In the genomic region with DNA sequence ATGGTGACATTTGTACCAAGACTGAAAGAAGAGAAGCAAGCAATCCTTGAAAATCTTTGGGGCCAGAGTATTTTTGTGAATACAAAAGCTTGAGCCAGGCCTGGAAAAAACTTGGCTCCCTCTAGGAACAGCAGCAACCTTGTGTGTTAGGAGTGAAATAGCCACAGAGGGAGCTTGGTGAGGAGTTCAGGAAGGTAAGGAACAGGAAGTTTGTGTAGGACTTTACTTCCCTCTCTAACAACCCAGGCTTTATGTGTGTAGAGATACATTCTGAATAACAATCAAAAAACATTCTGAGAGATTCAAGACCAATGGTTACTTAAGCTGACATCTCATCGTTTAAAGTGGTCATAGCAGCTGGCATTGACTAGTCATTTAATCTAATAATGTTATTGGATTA, we compare ENCODE assay signal across 1 cellular context.
TF ChIP-seq lines count a peak whose summit lies in the region.

No MANE protein-coding gene starts in this region.

TF ChIP-seq in neural cell, 6 proteins besides CTCF, POLR2A, EP300 and RAD21 (continued from another document):
- TF ChIP-seq POLR2AphosphoS5 (IDR thresholded peaks at IDR 0.05) (no peak), MXI1 (conservative IDR thresholded peaks at IDR 0.05; ENCODE audit: poor library complexity, severe bottlenecking) (no peak)
